In genomic region chr17:18225562-18226283, GRCh38 we compare ENCODE assay signal across 8 cellular contexts. TPM values are rescaled to one million over a fixed set of nuclear protein-coding genes. Genes with fewer than 3 reads are reported as not detected.
DNase-seq lines count a peak whose midpoint lies in the region; ATAC-seq, FAIRE-seq and TF ChIP-seq lines count a peak whose summit lies in the region.

Gene LLGL1, plus strand, starts transcription at chr17:18225635. Its CDS starts 48 bp downstream, at chr17:18225683.

- H3K4me3 ChIP-seq in H7 (ENCODE audit: insufficient read depth, low read depth, low read length) (peak within 1 kb of the TSS; percentile 90), duodenal mucosa (ENCODE audit: low read depth in 1 of 2, low read length in 2 of 2) (peak within 1 kb of the TSS; percentile 86), muscle layer of duodenum (ENCODE audit: low read depth in 1 of 2, low read length in 2 of 2) (peak within 1 kb of the TSS; percentile 77 to 88), vagina (peak within 1 kb of the TSS; percentile 55 to 64)

- H3K9ac ChIP-seq in duodenal mucosa (ENCODE audit: low read depth in 1 of 2, low read length in 2 of 2) = peak within 1 kb of the TSS; percentile 54 to 61

- DNase-seq in GM12891 (ENCODE audit: insufficient read length, low spot score) (no peak), H7 (peak; percentile 94), RWPE1 (ENCODE audit: low spot score) (no peak), vagina (ENCODE audit: extremely low spot score in 2 of 2) (no peak), RCC 7860 (ENCODE audit: low spot score) (no peak)

- no peak for TF ChIP-seq POLR2A in GM12891 (IDR thresholded peaks at IDR 0.05; ENCODE audit: low read depth, low read length)
- TF ChIP-seq POLR2A in vagina (IDR thresholded peaks at IDR 0.05) = no peak

- TF ChIP-seq CTCF in RWPE1 (conservative IDR thresholded peaks at IDR 0.05; ENCODE audit: low read depth) (no peak), vagina (IDR thresholded peaks at IDR 0.05) (no peak)

- POLR2A ChIA-PET in RWPE1 (lab: Yijun Ruan, JAX; ENCODE audit: low non-redundant PET) = no interaction called here

- H3K4me1 ChIP-seq in duodenal mucosa (ENCODE audit: control insufficient read depth in 1 of 2, insufficient read depth in 2 of 2, low read length in 2 of 2) (peaks cover 8 to 15% of the 10 kb centered on the region in 2 donors), muscle layer of duodenum (ENCODE audit: control insufficient read depth in 1 of 2, insufficient read depth in 2 of 2, low read length in 2 of 2) (peaks cover 4 to 16% of the 10 kb centered on the region in 2 donors), vagina (peaks cover 22% of the 10 kb centered on the region)

- FAIRE-seq in GM12891 (lab: Jason Lieb, UNC) = peak; percentile 52
- no peak for FAIRE-seq in RCC 7860 (lab: Jason Lieb, UNC)

- H3K9me3 ChIP-seq in duodenal mucosa (ENCODE audit: control insufficient read depth in 1 of 2, low read length in 2 of 2) (no peaks in the 10 kb centered on the region), muscle layer of duodenum (ENCODE audit: control insufficient read depth in 1 of 2, low read length in 2 of 2) (no peaks in the 10 kb centered on the region), vagina (no peaks in the 10 kb centered on the region)

- CTCF ChIA-PET in RWPE1 (lab: Yijun Ruan, JAX) = interaction anchor here (1.3 kb wide), 1 partner anchor 10 kb away, joined by 3 read pairs; no protein-coding TSS in a partner anchor

- H3K36me3 ChIP-seq in H7 (replicated peaks; ENCODE audit: control insufficient read depth, insufficient read depth, low read length) (no peaks in the 10 kb centered on the region), duodenal mucosa (ENCODE audit: control insufficient read depth in 1 of 2, insufficient read depth in 2 of 2, low read length in 2 of 2) (no peaks in the 10 kb centered on the region), muscle layer of duodenum (ENCODE audit: control insufficient read depth in 1 of 2, insufficient read depth in 2 of 2, low read length in 2 of 2) (no peaks in the 10 kb centered on the region), vagina (no peaks in the 10 kb centered on the region)

- H3K27ac ChIP-seq in RWPE1 (peak within 1 kb of the TSS; percentile 80), duodenal mucosa (ENCODE audit: low read depth, low read length) (no peak within 1 kb of the TSS), muscle layer of duodenum (ENCODE audit: low read length) (peak within 1 kb of the TSS; percentile 47), vagina (peak within 1 kb of the TSS; percentile 64)

- H3K27me3 ChIP-seq in H7 (ENCODE audit: control insufficient read depth, insufficient read depth, low read length) (no peaks in the 10 kb centered on the region), duodenal mucosa (ENCODE audit: control insufficient read depth in 1 of 2, insufficient read depth in 2 of 2, low read length in 2 of 2) (no peaks in the 10 kb centered on the region), muscle layer of duodenum (ENCODE audit: low read depth, low read length) (no peaks in the 10 kb centered on the region), vagina (no peaks in the 10 kb centered on the region)

- intact Hi-C loops in vagina (cut with DNase I) = no loop called here

- ATAC-seq in HG03571 (IDR thresholded peaks at IDR 0.05; ENCODE audit: unreplicated experiment) = no peak

TF ChIP-seq in GM12891, 5 proteins besides CTCF, POLR2A, EP300 and RAD21:
- TF ChIP-seq TAF1 (IDR thresholded peaks at IDR 0.05; ENCODE audit: low read depth, low read length) (no peak), POLR2AphosphoS5 (IDR thresholded peaks at IDR 0.05; ENCODE audit: low read depth, low read length) (no peak), PAX5 (IDR thresholded peaks at IDR 0.05; ENCODE audit: insufficient read depth, low read length, severe bottlenecking) (no peak), POU2F2 (IDR thresholded peaks at IDR 0.05; ENCODE audit: low read depth, low read length) (no peak), SPI1 (IDR thresholded peaks at IDR 0.05; ENCODE audit: low read depth, low read length) (no peak)

RNA-seq across cellular contexts. Expression of gene LLGL1, which starts in this region (rescaled TPM):
- polyA plus RNA-seq in GM12891 (2012; ENCODE audit: low read depth, missing spikeins) = 1.3 TPM
- 81.6 and 85.1 TPM in 2 replicates for total RNA-seq in H7 (2014; rRNA removed; shearing (Covaris generic))
- total RNA-seq in vagina = 27.7 TPM
